8 cellular contexts compared by ENCODE assay signal in genomic region chr9:19408316-19408692, GRCh38. TPM values are rescaled to one million over a fixed set of nuclear protein-coding genes. Genes with fewer than 3 reads are reported as not detected.
DNase-seq lines count a peak whose midpoint lies in the region; ATAC-seq and TF ChIP-seq lines count a peak whose summit lies in the region.

No MANE protein-coding gene starts in this region.

- H3K9me2 ChIP-seq in neural cell (ENCODE audit: insufficient read depth, low read length): no peaks in the 10 kb centered on the region

- no peak overlapping the region for H3K27ac ChIP-seq in neural cell (ENCODE audit: low read length)

- peaks cover 13% of the 10 kb centered on the region for H3K4me1 Mint-ChIP-seq in T-helper 2 cell treated with Interferon-gamma antibody and Interleukin-4, amounts not matched to agents 5 μg/mL and 100 μg/mL, for 36 hours (ENCODE audit: low read depth)

- peak overlapping the region; percentile 85 for H3K4me3 ChIP-seq in epithelial cell of proximal tubule (ENCODE audit: low read depth, low read length)
- peak overlapping the region; percentile 80 for H3K4me3 ChIP-seq in neural cell (ENCODE audit: low read length)

- peak; percentile 1 for ATAC-seq in HG02588 (IDR thresholded peaks at IDR 0.05; ENCODE audit: unreplicated experiment)
- no peak for ATAC-seq in GM21515 (IDR thresholded peaks at IDR 0.05; ENCODE audit: unreplicated experiment)
- no peak for ATAC-seq in GM19328 (IDR thresholded peaks at IDR 0.05; ENCODE audit: unreplicated experiment)

- peak overlapping the region; percentile 73 for H3K4me3 Mint-ChIP-seq in T-helper 2 cell treated with Interferon-gamma antibody and Interleukin-4, amounts not matched to agents 5 μg/mL and 100 μg/mL, for 36 hours

- peak overlapping the region; percentile 86 for H2AFZ ChIP-seq in neural cell (ENCODE audit: low read depth, low read length)

- H3K9me3 Mint-ChIP-seq in T-helper 2 cell treated with Interferon-gamma antibody and Interleukin-4, amounts not matched to agents 5 μg/mL and 100 μg/mL, for 36 hours: peaks cover 5% of the 10 kb centered on the region

- H3F3A ChIP-seq in neural cell (ENCODE audit: insufficient read depth, low read length, poor library complexity, severe bottlenecking): no peaks in the 10 kb centered on the region

- no peak overlapping the region for H3K27ac Mint-ChIP-seq in T-helper 2 cell treated with Interferon-gamma antibody and Interleukin-4, amounts not matched to agents 5 μg/mL and 100 μg/mL, for 36 hours

- no peaks in the 10 kb centered on the region for H3K36me3 Mint-ChIP-seq in T-helper 2 cell treated with Interferon-gamma antibody and Interleukin-4, amounts not matched to agents 5 μg/mL and 100 μg/mL, for 36 hours (ENCODE audit: low read depth)

- H4K20me1 ChIP-seq in neural cell (ENCODE audit: insufficient read depth): no peaks in the 10 kb centered on the region

- no peaks in the 10 kb centered on the region for H3K9me3 ChIP-seq in neural cell (ENCODE audit: low read length)

- no peak for TF ChIP-seq CTCF in epithelial cell of proximal tubule (conservative IDR thresholded peaks at IDR 0.05; ENCODE audit: low read depth, low read length)
- TF ChIP-seq CTCF in neural cell (IDR thresholded peaks at IDR 0.05; ENCODE audit: poor library complexity, severe bottlenecking): no peak

- no peaks in the 10 kb centered on the region for H3K27me3 ChIP-seq in neural cell (ENCODE audit: insufficient read depth, low read depth, low read length)

- peak overlapping the region; percentile 79 for H3K9ac ChIP-seq in neural cell (ENCODE audit: low read length)

- peak; percentile 2 for DNase-seq in Daoy (ENCODE audit: low read depth)
- no peak for DNase-seq in T-helper 2 cell treated with Interferon-gamma antibody and Interleukin-4, amounts not matched to agents 5 μg/mL and 100 μg/mL, for 36 hours (ENCODE audit: low spot score)
- DNase-seq in epithelial cell of proximal tubule (ENCODE audit: low read depth): no peak
- no peak for DNase-seq in HuH-7.5 (ENCODE audit: low spot score)

- H3K4me2 ChIP-seq in neural cell (ENCODE audit: low read length): peak overlapping the region; percentile 79

- no peak for TF ChIP-seq EP300 in neural cell (conservative IDR thresholded peaks at IDR 0.05; ENCODE audit: poor library complexity, severe bottlenecking)

- peaks cover 2% of the 10 kb centered on the region for H3K27me3 Mint-ChIP-seq in T-helper 2 cell treated with Interferon-gamma antibody and Interleukin-4, amounts not matched to agents 5 μg/mL and 100 μg/mL, for 36 hours (ENCODE audit: low read depth)

- TF ChIP-seq RAD21 in neural cell (conservative IDR thresholded peaks at IDR 0.05): no peak

- no peaks in the 10 kb centered on the region for H3K36me3 ChIP-seq in neural cell (ENCODE audit: insufficient read depth, low read length)

- H3K79me2 ChIP-seq in neural cell (replicated peaks; ENCODE audit: insufficient read depth, low read length): no peaks in the 10 kb centered on the region

TF ChIP-seq in neural cell, 6 proteins besides CTCF, POLR2A, EP300 and RAD21:
- no peak for TF ChIP-seq SMC3 (conservative IDR thresholded peaks at IDR 0.05; ENCODE audit: poor library complexity)
- no peak for TF ChIP-seq POLR2AphosphoS5 (IDR thresholded peaks at IDR 0.05)
- TF ChIP-seq MXI1 (conservative IDR thresholded peaks at IDR 0.05; ENCODE audit: poor library complexity, severe bottlenecking): no peak
- no peak for TF ChIP-seq TAF1 (IDR thresholded peaks at IDR 0.05; ENCODE audit: low read depth)

RNA-seq across cellular contexts. Expression of gene ACER2, which starts 0.5 kb away (rescaled TPM):
- total RNA-seq in Daoy (2014; rRNA removed; shearing (Covaris generic)): 0.06 and 0.46 TPM in 2 replicates
- total RNA-seq in epithelial cell of proximal tubule: 1.3 and 4.1 TPM in 2 replicates
- 3.0 and 7.1 TPM in 2 replicates for polyA plus RNA-seq in neural cell
- polyA minus RNA-seq in neural cell: 16.1 and 17.1 TPM in 2 replicates

RNA-seq across cellular contexts. Expression of gene RPS6, which starts 28.3 kb away (rescaled TPM):
- total RNA-seq in Daoy (2014; rRNA removed; shearing (Covaris generic)): 1,319 and 2,012 TPM in 2 replicates
- total RNA-seq in epithelial cell of proximal tubule: 1,511 and 2,208 TPM in 2 replicates
- polyA plus RNA-seq in neural cell: 1,018 and 1,189 TPM in 2 replicates
- polyA minus RNA-seq in neural cell: 349 and 369 TPM in 2 replicates
